13 cellular contexts compared by ENCODE assay signal in genomic region chr22:21808130-21808529, GRCh38.
"Had no signal": no experiment of that assay in that cellular context is flagged by ENCODE, and none has a peak within 500 bp of the region (broad histone marks: within the 10 kb centered on the region; RNA-seq: fewer than 3 reads in every experiment).

No MANE protein-coding gene starts in this region.

- H3K9me3 Mint-ChIP-seq: activated CD4-positive, alpha-beta memory T cell treated with anti-CD3 and anti-CD28 coated beads for 36 hours; activated naive CD8-positive, alpha-beta T cell treated with anti-CD3 and anti-CD28 coated beads for 36 hours; stimulated activated memory B cell treated with anti-CD40 and anti-IgM and Interleukin-4, amounts not matched to agents 10 μg/mL and 1 μg/mL and 100 μg/mL, for 72 hours had no signal

- DNase-seq: activated CD4-positive, alpha-beta memory T cell treated with anti-CD3 and anti-CD28 coated beads for 36 hours; activated CD8-positive, alpha-beta memory T cell treated with anti-CD3 and anti-CD28 coated beads, Interleukin-2, amount 10 ng/mL, durations not matched to agents 7 days and 5 days; activated gamma-delta T cell; activated naive CD8-positive, alpha-beta T cell treated with anti-CD3 and anti-CD28 coated beads for 36 hours; activated T-cell treated with anti-CD3 and anti-CD28 coated beads, Interleukin-2, amount 50 U/mL, for 1 hour; amygdala; cortex of kidney; effector CD4-positive, alpha-beta T cell; foreskin fibroblast; T1000; transverse colon had no signal

- ATAC-seq: activated CD8-positive, alpha-beta memory T cell treated with anti-CD3 and anti-CD28 coated beads, Interleukin-2, amount 10 ng/mL, durations not matched to agents 7 days and 5 days; stimulated activated memory B cell treated with anti-CD40 and anti-IgM and Interleukin-4, amounts not matched to agents 10 μg/mL and 1 μg/mL and 100 μg/mL, for 72 hours had no signal

- H3K27me3 Mint-ChIP-seq: activated CD4-positive, alpha-beta memory T cell treated with anti-CD3 and anti-CD28 coated beads for 36 hours; activated CD8-positive, alpha-beta memory T cell treated with anti-CD3 and anti-CD28 coated beads, Interleukin-2, amount 10 ng/mL, durations not matched to agents 7 days and 5 days; activated naive CD8-positive, alpha-beta T cell treated with anti-CD3 and anti-CD28 coated beads for 36 hours; stimulated activated memory B cell treated with anti-CD40 and anti-IgM and Interleukin-4, amounts not matched to agents 10 μg/mL and 1 μg/mL and 100 μg/mL, for 72 hours had no signal

- H3K27ac ChIP-seq: transverse colon had no signal

- H3K27ac Mint-ChIP-seq: activated CD4-positive, alpha-beta memory T cell treated with anti-CD3 and anti-CD28 coated beads for 36 hours; activated CD8-positive, alpha-beta memory T cell treated with anti-CD3 and anti-CD28 coated beads, Interleukin-2, amount 10 ng/mL, durations not matched to agents 7 days and 5 days; activated naive CD8-positive, alpha-beta T cell treated with anti-CD3 and anti-CD28 coated beads for 36 hours; stimulated activated memory B cell treated with anti-CD40 and anti-IgM and Interleukin-4, amounts not matched to agents 10 μg/mL and 1 μg/mL and 100 μg/mL, for 72 hours had no signal

- H3K4me1 Mint-ChIP-seq: activated naive CD8-positive, alpha-beta T cell treated with anti-CD3 and anti-CD28 coated beads for 36 hours had no signal

- H3K9me3 ChIP-seq: transverse colon had no signal

- H3K4me3 Mint-ChIP-seq: activated CD4-positive, alpha-beta memory T cell treated with anti-CD3 and anti-CD28 coated beads for 36 hours; activated CD8-positive, alpha-beta memory T cell treated with anti-CD3 and anti-CD28 coated beads, Interleukin-2, amount 10 ng/mL, durations not matched to agents 7 days and 5 days; activated naive CD8-positive, alpha-beta T cell treated with anti-CD3 and anti-CD28 coated beads for 36 hours; brain; stimulated activated memory B cell treated with anti-CD40 and anti-IgM and Interleukin-4, amounts not matched to agents 10 μg/mL and 1 μg/mL and 100 μg/mL, for 72 hours had no signal

- H3K4me3 ChIP-seq: transverse colon had no signal

- H3K27me3 ChIP-seq: transverse colon had no signal
